Comparison of ENCODE assay signal across 8 cellular contexts in the genomic region with DNA sequence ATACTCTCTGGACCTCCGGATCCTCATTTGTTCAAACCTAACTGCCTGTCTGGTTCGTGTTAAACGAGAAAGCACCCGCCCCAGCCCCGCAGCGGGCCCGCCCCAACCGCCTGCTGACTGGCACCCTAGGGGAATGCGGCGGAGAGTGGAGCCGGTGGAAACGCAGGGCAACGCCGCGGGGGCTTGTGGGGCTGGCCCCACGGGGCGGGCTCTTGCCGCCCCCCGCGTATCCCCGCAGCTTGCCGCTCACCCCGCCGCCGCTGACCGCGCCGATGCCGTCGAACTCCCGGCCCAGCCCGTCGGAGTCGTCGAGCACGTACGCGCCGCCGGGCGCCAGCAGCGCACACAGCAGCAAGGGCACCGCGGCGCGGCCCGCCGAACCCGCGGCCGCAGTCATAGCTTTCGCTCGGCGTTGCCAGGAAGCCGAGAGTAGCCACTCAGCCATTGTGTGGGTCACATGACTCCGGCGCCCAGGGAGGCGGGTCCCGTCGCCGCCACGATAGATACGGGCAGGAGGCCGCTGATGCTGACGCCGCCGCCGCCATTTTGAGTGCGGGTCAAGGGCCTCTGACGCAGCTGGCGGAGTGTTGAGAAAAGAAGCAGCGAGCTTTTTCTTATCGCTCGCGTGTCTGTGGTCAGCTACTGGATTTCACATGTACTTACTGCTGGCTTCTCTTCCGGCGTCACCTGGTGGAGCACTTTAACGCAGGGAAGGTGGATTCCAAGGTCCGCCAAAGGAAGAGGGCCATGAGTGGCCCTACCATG. TPM values are rescaled to one million over a fixed set of nuclear protein-coding genes. Genes with fewer than 3 reads are reported as not detected.
DNase-seq lines count a peak whose midpoint lies in the region; ATAC-seq lines count a peak whose summit lies in the region.

A gene (minus strand): TSS at position 463 of the 765 bp plus-strand sequence. CDS start 18 bp downstream, at position 445.

- CTCF ChIA-PET in activated CD4-positive, alpha-beta T cell treated with anti-CD3 and anti-CD28 coated beads for 36 hours (lab: Charles Lee) = interaction anchor here (0.7 to 4.1 kb wide), 6 partner anchors 10 to 47 kb away, joined by 3 to 26 read pairs (median 4); no protein-coding TSS in a partner anchor

- peaks cover 3% of the 10 kb centered on the region for H3K9me3 Mint-ChIP-seq in activated CD4-positive, alpha-beta T cell treated with anti-CD3 and anti-CD28 coated beads for 36 hours (ENCODE audit: low read depth)

- POLR2A ChIA-PET in activated CD4-positive, alpha-beta T cell treated with anti-CD3 and anti-CD28 coated beads for 36 hours (lab: Charles Lee) = interaction anchor here (0.6 to 1.0 kb wide), 3 partner anchors 12 to 832 kb away, joined by 3 to 21 read pairs (median 4); a partner anchor contains a TSS

- DNase-seq in NCI-H226 (peak; percentile 68), cerebellum (ENCODE audit: low spot score) (peak; percentile 88), islet precursor cell (peak; percentile 97), LoVo (ENCODE audit: low spot score) (no peak)
- peak; percentile 97 for DNase-seq in activated CD4-positive, alpha-beta T cell treated with anti-CD3 and anti-CD28 coated beads for 36 hours
- peak; percentile 87 to 92 for DNase-seq in stimulated activated CD4-positive, alpha-beta T cell treated with anti-CD3 and anti-CD28 coated beads, Interleukin-15, amount 100 ng/mL, for 1 hour (ENCODE audit: low read depth in 1 of 2, low spot score in 1 of 2)

- peaks cover 56% of the 10 kb centered on the region for H3K4me1 Mint-ChIP-seq in activated CD4-positive, alpha-beta T cell treated with anti-CD3 and anti-CD28 coated beads for 36 hours

- intact Hi-C loops in activated CD4-positive, alpha-beta T cell treated with anti-CD3 and anti-CD28 coated beads for 36 hours (cut with DNase I, micrococcal nuclease) = loop anchor here (1.0 to 10.0 kb wide), 5 partner anchors 13 to 799 kb away; a partner anchor contains a TSS

- peak; percentile 89 for ATAC-seq in GM18517 (IDR thresholded peaks at IDR 0.05; ENCODE audit: unreplicated experiment)
- peak; percentile 91 for ATAC-seq in HG03045 (IDR thresholded peaks at IDR 0.05; ENCODE audit: unreplicated experiment)
- peak; percentile 90 for ATAC-seq in activated CD4-positive, alpha-beta T cell treated with anti-CD3 and anti-CD28 coated beads for 36 hours

- peak within 1 kb of the TSS; percentile 95 for H3K27ac Mint-ChIP-seq in activated CD4-positive, alpha-beta T cell treated with anti-CD3 and anti-CD28 coated beads for 36 hours

- peak within 1 kb of the TSS; percentile 81 for H3K4me3 Mint-ChIP-seq in activated CD4-positive, alpha-beta T cell treated with anti-CD3 and anti-CD28 coated beads for 36 hours

- H3K27me3 Mint-ChIP-seq in activated CD4-positive, alpha-beta T cell treated with anti-CD3 and anti-CD28 coated beads for 36 hours = no peaks in the 10 kb centered on the region

- peaks cover 4% of the 10 kb centered on the region for H3K36me3 Mint-ChIP-seq in activated CD4-positive, alpha-beta T cell treated with anti-CD3 and anti-CD28 coated beads for 36 hours (ENCODE audit: low read depth)

RNA-seq across cellular contexts. Expression of the gene that starts here (rescaled TPM):
- 10 to 100 TPM; 10.3 to 10.8 TPM for total RNA-seq in activated CD4-positive, alpha-beta T cell treated with anti-CD3 and anti-CD28 coated beads for 36 hours
- total RNA-seq in cerebellum = 35.5 TPM
